In the genomic region with DNA sequence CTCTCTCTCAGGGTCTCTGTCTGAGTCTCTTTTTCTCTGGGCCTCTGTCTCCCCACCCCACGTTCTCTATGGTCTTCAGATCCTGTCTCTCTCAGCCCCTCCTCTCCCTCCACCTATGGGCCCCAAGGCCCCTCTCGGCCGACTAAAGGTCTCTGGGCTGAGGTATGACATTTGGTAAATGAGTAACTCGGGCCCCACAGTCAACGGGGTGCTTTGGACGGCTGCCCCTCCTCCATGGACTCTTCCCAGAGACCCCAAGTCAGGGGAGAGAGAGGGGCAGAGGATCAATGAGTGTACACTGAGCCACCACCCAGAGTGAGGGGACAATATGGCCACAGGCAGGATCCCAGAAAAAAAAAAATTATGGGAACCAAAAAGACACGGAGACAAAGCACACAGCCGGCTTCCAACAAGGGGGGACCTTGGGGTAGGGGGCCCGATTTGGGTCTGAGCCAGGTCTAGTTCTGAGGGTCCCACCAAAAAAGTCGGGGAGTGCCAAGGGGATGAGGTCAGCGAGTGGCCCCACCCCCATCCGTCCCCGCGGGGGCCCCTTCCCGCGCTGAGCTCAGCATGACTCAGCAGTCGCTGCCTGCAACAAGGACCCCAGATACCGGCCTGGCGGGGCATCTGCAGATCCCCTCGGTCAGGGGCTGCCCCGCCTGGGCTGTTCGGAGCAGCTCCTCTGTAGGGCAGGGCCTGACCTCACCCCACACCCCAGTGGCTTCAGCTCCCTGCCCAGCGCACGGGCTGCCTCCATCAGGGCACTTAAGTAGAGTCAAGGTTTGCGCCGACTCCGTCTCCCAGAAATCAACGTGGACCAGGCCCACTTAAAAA, we compare ENCODE assay signal across 1 cellular context.
TF ChIP-seq lines count a peak whose summit lies in the region.

No MANE protein-coding gene starts in this region.

TF ChIP-seq in GM23338, 12 proteins besides CTCF, POLR2A, EP300 and RAD21 (continued from another document):
- TF ChIP-seq REST (IDR thresholded peaks at IDR 0.05; ENCODE audit: unreplicated experiment), result no peak
- TF ChIP-seq ZNF114 (CRISPR knock-in tag; IDR thresholded peaks at IDR 0.05), result no peak
